Comparison of ENCODE assay signal across 2 cellular contexts in genomic region chr11:66339163-66339675, GRCh38.
TF ChIP-seq lines count a peak whose summit lies in the region.

No MANE protein-coding gene starts in this region.

TF ChIP-seq in SK-N-SH, 30 proteins besides CTCF, POLR2A, EP300 and RAD21 (continued from another document):
- TF ChIP-seq MEF2A (IDR thresholded peaks at IDR 0.05; ENCODE audit: borderline replicate concordance, low read depth), result no peak
- TF ChIP-seq RFX5 (IDR thresholded peaks at IDR 0.05; ENCODE audit: low read length), result no peak
- no peak for TF ChIP-seq MAX (IDR thresholded peaks at IDR 0.05; ENCODE audit: low read depth)
- no peak for TF ChIP-seq NFIC (IDR thresholded peaks at IDR 0.05; ENCODE audit: borderline replicate concordance)
- no peak for TF ChIP-seq TAF1 (IDR thresholded peaks at IDR 0.05; ENCODE audit: borderline replicate concordance, low read depth, low read length)

TF ChIP-seq in SK-N-SH treated with all-trans-retinoic acid at 6 μM for 48 hours, 23 proteins besides CTCF, POLR2A, EP300 and RAD21 (continued from another document):
- TF ChIP-seq CSRNP3 (CRISPR knock-in tag; IDR thresholded peaks at IDR 0.05), result no peak
